ENCODE assay signal across 1 cellular context in the genomic region with DNA sequence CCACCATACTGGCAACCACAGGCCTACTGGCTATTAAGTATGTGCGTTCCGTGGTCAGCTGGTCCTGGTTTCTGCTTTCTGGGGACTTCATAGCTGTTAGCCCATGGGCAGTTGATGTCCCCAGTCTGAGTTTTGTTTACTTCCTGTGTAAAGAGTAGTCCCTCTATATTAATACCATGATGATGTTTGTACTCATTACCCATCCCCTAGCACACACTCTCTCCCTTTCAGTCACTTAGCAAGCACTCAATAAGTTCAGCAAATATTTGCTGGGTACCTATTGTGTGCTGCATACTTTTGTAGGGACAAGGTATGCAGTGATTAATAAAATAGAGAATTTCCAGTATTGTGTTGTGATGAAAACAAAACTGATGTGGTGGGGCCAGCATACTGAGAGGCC.
TF ChIP-seq lines count a peak whose summit lies in the region.

No MANE protein-coding gene starts in this region.

TF ChIP-seq in A549, 52 proteins besides CTCF, POLR2A, EP300 and RAD21:
- TF ChIP-seq, protein P1, sequence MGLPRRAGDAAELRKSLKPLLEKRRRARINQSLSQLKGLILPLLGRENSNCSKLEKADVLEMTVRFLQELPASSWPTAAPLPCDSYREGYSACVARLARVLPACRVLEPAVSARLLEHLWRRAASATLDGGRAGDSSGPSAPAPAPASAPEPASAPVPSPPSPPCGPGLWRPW (IDR thresholded peaks at IDR 0.05): no peak
- no peak for TF ChIP-seq MAFK (IDR thresholded peaks at IDR 0.05; ENCODE audit: partially characterized antibody)
- TF ChIP-seq POLR2AphosphoS2 (conservative IDR thresholded peaks at IDR 0.05; ENCODE audit: low read length): no peak
